In genomic region chr4:26822546-26822945, GRCh38 we compare ENCODE assay signal across 1 cellular context.
TF ChIP-seq lines count a peak whose summit lies in the region.

No MANE protein-coding gene starts in this region.

TF ChIP-seq in HepG2, 621 proteins besides CTCF, POLR2A, EP300 and RAD21 (continued from another document):
- TF ChIP-seq GMEB2 (CRISPR knock-in tag; IDR thresholded peaks at IDR 0.05; ENCODE audit: low read depth): no peak
- no peak for TF ChIP-seq FOXO4 (CRISPR knock-in tag; conservative IDR thresholded peaks at IDR 0.05)
- 0 out of 2 replicates have a peak, but pooled peaks have one; percentile 4 for TF ChIP-seq SPEN (CRISPR knock-in tag; IDR thresholded peaks at IDR 0.05; ENCODE audit: low read depth)
- TF ChIP-seq NFIC (IDR thresholded peaks at IDR 0.05; ENCODE audit: low read length): peak; percentile 10; the same call in 1 of the 2 replicates
- no peak for TF ChIP-seq REXO4 (CRISPR knock-in tag; IDR thresholded peaks at IDR 0.05; ENCODE audit: borderline replicate concordance)
- 0 out of 2 replicates have a peak, but pooled peaks have one; percentile 21 for TF ChIP-seq SNAPC4 (CRISPR knock-in tag; IDR thresholded peaks at IDR 0.05)
- TF ChIP-seq KLF6 (CRISPR knock-in tag; IDR thresholded peaks at IDR 0.05): no peak
- no peak for TF ChIP-seq HCFC1 (IDR thresholded peaks at IDR 0.05; ENCODE audit: low read depth, low read length)
- TF ChIP-seq ZBTB20 (CRISPR knock-in tag; IDR thresholded peaks at IDR 0.05; ENCODE audit: borderline replicate concordance, low read depth): no peak
- no peak for TF ChIP-seq JUND (CRISPR knock-in tag; IDR thresholded peaks at IDR 0.05)
- TF ChIP-seq PRDM10 (CRISPR knock-in tag; IDR thresholded peaks at IDR 0.05; ENCODE audit: low read depth): no peak
- TF ChIP-seq KMT2B (CRISPR knock-in tag; IDR thresholded peaks at IDR 0.05): 0 out of 2 replicates have a peak, but pooled peaks have one; percentile 12
- TF ChIP-seq ZBTB25 (CRISPR knock-in tag; IDR thresholded peaks at IDR 0.05): no peak
- no peak for TF ChIP-seq REL (CRISPR knock-in tag; conservative IDR thresholded peaks at IDR 0.05)
